In the genomic region with DNA sequence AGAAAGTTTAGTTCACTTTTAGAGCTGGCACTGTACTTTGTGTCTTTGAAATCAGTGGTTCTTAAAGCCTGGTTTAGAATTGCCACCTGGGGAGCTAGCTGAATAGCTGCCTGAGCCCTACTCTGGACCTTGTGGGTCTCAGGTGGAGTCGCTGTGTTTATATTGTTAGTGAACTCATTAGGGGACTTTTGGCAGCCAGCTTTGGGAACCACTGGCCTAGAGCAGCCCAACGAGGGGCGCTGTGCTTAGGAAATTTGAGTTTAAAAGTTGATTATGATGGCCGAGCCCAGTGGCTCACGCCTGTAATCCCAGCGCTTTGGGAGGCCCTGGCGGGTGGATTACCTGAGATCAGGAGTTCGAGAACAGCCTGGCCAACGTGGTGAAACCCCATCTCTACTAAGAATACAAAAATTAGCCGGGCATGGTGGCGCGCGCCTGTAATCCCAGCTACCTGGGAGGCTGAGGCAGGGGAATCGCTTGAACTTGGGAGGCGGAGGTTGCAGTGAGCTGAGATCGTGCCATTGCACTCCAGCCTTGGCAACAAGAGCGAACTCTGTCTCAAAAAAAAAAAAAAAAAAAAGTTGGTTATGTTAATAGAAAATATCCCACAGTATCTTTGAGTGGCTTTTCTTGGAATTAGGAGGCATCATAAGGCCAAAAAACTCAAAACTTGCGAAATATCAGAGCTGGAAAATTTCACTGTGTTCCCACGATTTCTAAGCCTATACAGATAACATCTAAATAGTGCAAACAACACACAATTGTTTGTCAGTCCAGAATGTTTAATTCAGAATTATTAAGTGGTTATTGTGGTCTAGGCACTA, we compare ENCODE assay signal across 9 cellular contexts. TPM values are rescaled to one million over a fixed set of nuclear protein-coding genes. Genes with fewer than 3 reads are reported as not detected.
DNase-seq lines count a peak whose midpoint lies in the region; ATAC-seq, FAIRE-seq and TF ChIP-seq lines count a peak whose summit lies in the region.
"Had no signal": no experiment of that assay in that cellular context is flagged by ENCODE, and none has a peak within 500 bp of the region (broad histone marks: within the 10 kb centered on the region; RNA-seq: fewer than 3 reads in every experiment).

No MANE protein-coding gene starts in this region.

- H3K9me3 ChIP-seq in mononuclear cell (ENCODE audit: low read depth, low read length) (no peaks in the 10 kb centered on the region), vagina (no peaks in the 10 kb centered on the region)

- H3K27me3 ChIP-seq in mononuclear cell (ENCODE audit: insufficient read depth, low read length) = no peaks in the 10 kb centered on the region
- H3K27me3 ChIP-seq in vagina = no peaks in the 10 kb centered on the region

- ATAC-seq in GM21825 (IDR thresholded peaks at IDR 0.05; ENCODE audit: unreplicated experiment) = peak; percentile 8

- no peaks in the 10 kb centered on the region for H3K36me3 ChIP-seq in vagina

- peak overlapping the region; percentile 84 for H3K27ac ChIP-seq in vagina
- H3K27ac ChIP-seq: VCaP had no signal

- H3K4me1 ChIP-seq in mononuclear cell (ENCODE audit: insufficient read depth, low read length) (peaks cover 24% of the 10 kb centered on the region), vagina (peaks cover 27% of the 10 kb centered on the region)

- peak; percentile 30 for FAIRE-seq in GM12892 (lab: Jason Lieb, UNC)

- H3K4me3 ChIP-seq in cardiac fibroblast (replicated peaks in 1 of 2; ENCODE audit: low read depth in 2 of 2, low read length in 2 of 2) (peak overlapping the region; percentile 64 to 79), mononuclear cell (ENCODE audit: low read length) (peak overlapping the region; percentile 81), vagina (peak overlapping the region; percentile 70 to 74)

- intact Hi-C loops in vagina (cut with DNase I) = no loop called here

- TF ChIP-seq CTCF in cardiac fibroblast (IDR thresholded peaks at IDR 0.05; ENCODE audit: low read depth, low read length) (no peak), vagina (IDR thresholded peaks at IDR 0.05) (no peak)

- DNase-seq in GM12892 (ENCODE audit: insufficient read length) = no peak
- DNase-seq in NCI-H69 (lab: John Stamatoyannopoulos, UW) = peak; percentile 71
- peak in 1 of 2 donors; percentile 64 for DNase-seq in cardiac fibroblast (ENCODE audit: low read depth in 2 of 2)
- no peak for DNase-seq in vagina (ENCODE audit: extremely low spot score in 2 of 2)
- no peak for DNase-seq in D341Med (ENCODE audit: low spot score)
- no peak for DNase-seq in DMS153 (lab: John Stamatoyannopoulos, UW)

- TF ChIP-seq POLR2A in GM12892 (IDR thresholded peaks at IDR 0.05; ENCODE audit: low read depth, low read length) (no peak), vagina (IDR thresholded peaks at IDR 0.05) (no peak)

RNA-seq across cellular contexts. Expression of a gene that starts 0.8 kb away (rescaled TPM):
- 67.8 TPM for polyA plus RNA-seq in GM12892 (2012; ENCODE audit: missing spikeins)
- total RNA-seq in mononuclear cell (20.4 TPM), vagina (30.7 TPM)
